In genomic region chr17:2724783-2725164, GRCh38 we compare ENCODE assay signal across 8 cellular contexts. TPM values are rescaled to one million over a fixed set of nuclear protein-coding genes. Genes with fewer than 3 reads are reported as not detected.
DNase-seq lines count a peak whose midpoint lies in the region; ATAC-seq, FAIRE-seq and TF ChIP-seq lines count a peak whose summit lies in the region.

No MANE protein-coding gene starts in this region.

- no peaks in the 10 kb centered on the region for H3K9me3 ChIP-seq in BLaER1 treated with 17β-estradiol and CSF1 and Interleukin-3, amounts not matched to agents 10 nM and 100 nM (replicated peaks in 1 of 11)
- H3K9me3 ChIP-seq in NT2/D1 (ENCODE audit: insufficient read depth, low read length), result no peaks in the 10 kb centered on the region
- no peaks in the 10 kb centered on the region for H3K9me3 ChIP-seq in right lobe of liver
- no peaks in the 10 kb centered on the region for H3K9me3 ChIP-seq in stomach

- FAIRE-seq in D721Med (lab: Jason Lieb, UNC), result no peak

- H3K9ac ChIP-seq in BLaER1 treated with 17β-estradiol and CSF1 and Interleukin-3, amounts not matched to agents 10 nM and 100 nM, result no peak overlapping the region
- H3K9ac ChIP-seq in NT2/D1 (ENCODE audit: insufficient read length, low read depth), result peak overlapping the region; percentile 85

- no peak for TF ChIP-seq EP300 in stomach (IDR thresholded peaks at IDR 0.05)

- H3K4me2 ChIP-seq in BLaER1 treated with 17β-estradiol and CSF1 and Interleukin-3, amounts not matched to agents 10 nM and 100 nM, result peak overlapping the region; percentile 34 to 73 (median 51)

- H3K27me3 ChIP-seq in BLaER1 treated with 17β-estradiol and CSF1 and Interleukin-3, amounts not matched to agents 10 nM and 100 nM, result peaks cover 39 to 66% (median 61%) of the 10 kb centered on the region in 11 experiments
- H3K27me3 ChIP-seq in NT2/D1 (ENCODE audit: insufficient read depth, insufficient read length) (no peaks in the 10 kb centered on the region), right lobe of liver (no peaks in the 10 kb centered on the region), stomach (peaks cover 0 to 73% (median 38%) of the 10 kb centered on the region in 3 donors)

- peak overlapping the region in 5 of 10 experiments; percentile 21 to 49 (median 33); a peak in 7 of 20 replicates for H3K4me3 ChIP-seq in BLaER1 treated with 17β-estradiol and CSF1 and Interleukin-3, amounts not matched to agents 10 nM and 100 nM
- H3K4me3 ChIP-seq in NT2/D1 (ENCODE audit: insufficient read length, low read depth) (peak overlapping the region; percentile 59), right lobe of liver (peak overlapping the region in 1 of 3 donors; percentile 10), stomach (peak overlapping the region; percentile 29 to 50 (median 38))

- ATAC-seq in right lobe of liver (peak; percentile 78 to 87 (median 82)), HG03280 (IDR thresholded peaks at IDR 0.05; ENCODE audit: unreplicated experiment) (no peak)

- H3K4me1 ChIP-seq in BLaER1 treated with 17β-estradiol and CSF1 and Interleukin-3, amounts not matched to agents 10 nM and 100 nM, result peaks cover 9 to 16% (median 13%) of the 10 kb centered on the region in 10 experiments; a peak in 14 of 20 replicates
- H3K4me1 ChIP-seq in NT2/D1 (ENCODE audit: insufficient read depth, insufficient read length) (peaks cover 10% of the 10 kb centered on the region), right lobe of liver (peaks cover 0 to 4% (median 0%) of the 10 kb centered on the region in 4 donors), stomach (peaks cover 12 to 21% (median 13%) of the 10 kb centered on the region in 4 donors)

- no peak overlapping the region for H3K27ac ChIP-seq in BLaER1 treated with 17β-estradiol and CSF1 and Interleukin-3, amounts not matched to agents 10 nM and 100 nM
- H3K27ac ChIP-seq in right lobe of liver (no peak overlapping the region), stomach (no peak overlapping the region)

- H3K36me3 ChIP-seq in BLaER1 treated with 17β-estradiol and CSF1 and Interleukin-3, amounts not matched to agents 10 nM and 100 nM, result no peaks in the 10 kb centered on the region
- H3K36me3 ChIP-seq in NT2/D1 (ENCODE audit: insufficient read depth, insufficient read length, low read length) (no peaks in the 10 kb centered on the region), right lobe of liver (no peaks in the 10 kb centered on the region), stomach (no peaks in the 10 kb centered on the region)

- TF ChIP-seq CTCF in right lobe of liver (IDR thresholded peaks at IDR 0.05), result peak in 2 of 4 donors; percentile 21 to 25
- peak in 1 of 7 experiments; percentile 17 for TF ChIP-seq CTCF in stomach (IDR thresholded peaks at IDR 0.05)
- no peak for TF ChIP-seq CTCF in D721Med (IDR thresholded peaks at IDR 0.05; ENCODE audit: insufficient read depth, missing control alignments)

- intact Hi-C loops in right lobe of liver (cut with DNase I) (no loop called here), stomach (cut with DNase I; ENCODE audit: low total_unique reads) (no loop called here)

- peaks cover 0 to 24% (median 0%) of the 10 kb centered on the region in 11 experiments; a peak in 4 of 22 replicates for H4K20me1 ChIP-seq in BLaER1 treated with 17β-estradiol and CSF1 and Interleukin-3, amounts not matched to agents 10 nM and 100 nM

- peak; percentile 57 for DNase-seq in NT2/D1 (ENCODE audit: low read depth, low spot score)
- peak; percentile 28 for DNase-seq in central memory CD4-positive, alpha-beta T cell
- peak in 1 of 3 donors; percentile 52 for DNase-seq in right lobe of liver
- DNase-seq in stomach, result peak; percentile 46
- DNase-seq in D721Med (ENCODE audit: insufficient read length, low spot score), result no peak
- no peak for DNase-seq in NCI-H226

- TF ChIP-seq POLR2A in right lobe of liver (IDR thresholded peaks at IDR 0.05) (no peak), stomach (IDR thresholded peaks at IDR 0.05) (no peak)

- WGBS in right lobe of liver (ENCODE audit: insufficient coverage, low coverage, low lambda C conversion rate, missing lambda C conversion rate), result 9% methylated on average over 7 of the region's 40 CpGs
- 3 to 12% (median 4%) methylated on average over 4 to 40 of the region's 40 CpGs for WGBS in stomach, 5 donors

RNA-seq across cellular contexts. Expression of gene CLUH, which starts 13.2 kb away (rescaled TPM):
- total RNA-seq in right lobe of liver (100 to 1,000 TPM in 5 of 6 experiments, 10 to 100 TPM in 1; 88.9 to 224 (median 166) TPM), stomach (100 to 1,000 TPM in 2 of 5 donors, 10 to 100 TPM in 3; 45.2 to 417 (median 58.0) TPM)
- 10 to 100 TPM; 17.6 to 40.1 (median 30.4) TPM for polyA plus RNA-seq in stomach

RNA-seq across cellular contexts. Expression of gene CCDC92B, which starts 24.7 kb away (rescaled TPM):
- total RNA-seq in right lobe of liver, result not detected
- total RNA-seq in stomach, result 1 to 10 TPM in 1 of 5 donors, not detected in 4; 1.7 TPM
- under 1 TPM in 2 of 3 donors, not detected in 1; 0.12 to 0.48 TPM for polyA plus RNA-seq in stomach

Comparison
In these comparisons a context has a peak if more than half of its experiments do, and no peak if none do; other contexts are left out.
1. DNase-seq: peak in NT2/D1 (single experiment), central memory CD4-positive, alpha-beta T cell (single experiment) and stomach (single experiment); none in D721Med (single experiment) and NCI-H226 (single experiment).